ENCODE assay signal across 8 cellular contexts in genomic region chr16:1677942-1678499, GRCh38. TPM values are rescaled to one million over a fixed set of nuclear protein-coding genes. Genes with fewer than 3 reads are reported as not detected.
DNase-seq lines count a peak whose midpoint lies in the region; ATAC-seq and TF ChIP-seq lines count a peak whose summit lies in the region.

JPT2 (plus strand) TSS chr16:1678279; CDS start chr16:1678313, 34 bp downstream.

- TF ChIP-seq EP300 in gastroesophageal sphincter (IDR thresholded peaks at IDR 0.05) = no peak

- DNase-seq in GF-D8 (lab: John Stamatoyannopoulos, UW) (peak; percentile 85), MV-4-11 (lab: John Stamatoyannopoulos, UW) (peak; percentile 93), SJSA1 (ENCODE audit: low read depth in 1 of 2, low spot score in 2 of 2) (peak; percentile 93 to 97), non-pigmented ciliary epithelial cell (ENCODE audit: low read depth) (peak; percentile 72), substantia nigra (lab: John Stamatoyannopoulos, UW) (peak; percentile 36 to 97 (median 83))
- DNase-seq in activated naive CD4-positive, alpha-beta T cell (lab: John Stamatoyannopoulos, UW) = peak; percentile 86 to 95 (median 92)

- no peaks in the 10 kb centered on the region for H3K9me3 ChIP-seq in HEK293 (ENCODE audit: control insufficient read depth, insufficient read depth, low read depth, low read length)
- H3K9me3 ChIP-seq in SJSA1 (replicated peaks) = no peaks in the 10 kb centered on the region
- H3K9me3 ChIP-seq in gastroesophageal sphincter = no peaks in the 10 kb centered on the region

- H3K27me3 ChIP-seq in SJSA1 (replicated peaks) (no peaks in the 10 kb centered on the region), gastroesophageal sphincter (no peaks in the 10 kb centered on the region)

- CTCF ChIA-PET in HEK293 (lab: Yijun Ruan, JAX) = interaction anchor here (0.5 to 1.5 kb wide), 6 partner anchors 10 to 61 kb away, joined by 3 to 6 read pairs (median 3); partner anchors contain the start of gene MAPK8IP3

- H3K4me3 ChIP-seq in HEK293 (ENCODE audit: low read depth, low read length) (peak within 1 kb of the TSS; percentile 71), SJSA1 (peak within 1 kb of the TSS; percentile 71), gastroesophageal sphincter (peak within 1 kb of the TSS; percentile 55 to 92)

- H3K27ac ChIP-seq in HEK293 (ENCODE audit: extremely low read depth, low read depth, low read length) (peak within 1 kb of the TSS; percentile 95), SJSA1 (peak within 1 kb of the TSS; percentile 87), gastroesophageal sphincter (peak within 1 kb of the TSS in 3 of 4 donors; percentile 77 to 81 (median 79)), substantia nigra (ENCODE audit: low read depth, low read length, poor library complexity, severe bottlenecking) (peak within 1 kb of the TSS; percentile 67)

- H3K4me1 ChIP-seq in HEK293 (ENCODE audit: control insufficient read depth, insufficient read depth, low read length) (no peaks in the 10 kb centered on the region; the same call in 1 of the 2 replicates), SJSA1 (replicated peaks) (peaks cover 77% of the 10 kb centered on the region), gastroesophageal sphincter (peaks cover 0 to 27% (median 5%) of the 10 kb centered on the region in 3 donors)

- WGBS in gastroesophageal sphincter (ENCODE audit: low coverage in 1 of 2), 2 donors = 4% methylated on average over 3 of the region's 79 CpGs; no CpG with 5 or more reads in 1 of the 2 donors

- POLR2A ChIA-PET in HEK293 (lab: Yijun Ruan, JAX) = interaction anchor here (0.6 to 3.6 kb wide), 19 partner anchors 8 to 958 kb away, joined by 3 to 44 read pairs (median 3); partner anchors contain the start of genes CRAMP1, IFT140, MAPK8IP3 and NME3

- ATAC-seq in gastroesophageal sphincter = peak; percentile 98

- TF ChIP-seq POLR2A in gastroesophageal sphincter (IDR thresholded peaks at IDR 0.05) = no peak

- peaks cover 0 to 54% of the 10 kb centered on the region in 2 experiments; a peak in 2 of 3 replicates for H3K36me3 ChIP-seq in HEK293 (ENCODE audit: control insufficient read depth in 2 of 2, insufficient read depth in 1 of 2, low read length in 2 of 2)
- peaks cover 79% of the 10 kb centered on the region for H3K36me3 ChIP-seq in SJSA1
- peaks cover 0 to 37% of the 10 kb centered on the region in 2 donors for H3K36me3 ChIP-seq in gastroesophageal sphincter

- TF ChIP-seq CTCF in HEK293 (tag by site-specific recombination; IDR thresholded peaks at IDR 0.05) (no peak), gastroesophageal sphincter (IDR thresholded peaks at IDR 0.05) (no peak)

TF ChIP-seq in HEK293, 187 proteins besides CTCF, POLR2A, EP300 and RAD21 (continues in another document):
- TF ChIP-seq ZNF548 (tag by site-specific recombination; IDR thresholded peaks at IDR 0.05) (no peak), ZNF621 (tag by site-specific recombination; IDR thresholded peaks at IDR 0.05) (no peak), ATF2 (tag by site-specific recombination; IDR thresholded peaks at IDR 0.05; ENCODE audit: low read depth) (no peak), REPIN1 (tag by site-specific recombination; IDR thresholded peaks at IDR 0.05; ENCODE audit: low read depth) (no peak), KLF1 (tag by site-specific recombination; IDR thresholded peaks at IDR 0.05) (peak; percentile 96), ZNF184 (tag by site-specific recombination; IDR thresholded peaks at IDR 0.05) (no peak), KLF10 (tag by site-specific recombination; IDR thresholded peaks at IDR 0.05) (peak; percentile 79; the same call in 1 of the 2 replicates), GLIS2 (tag by site-specific recombination; IDR thresholded peaks at IDR 0.05) (peak; percentile 30), ZNF133 (tag by site-specific recombination; IDR thresholded peaks at IDR 0.05) (no peak), SP2 (tag by site-specific recombination; IDR thresholded peaks at IDR 0.05) (peak; percentile 99), IKZF3 (tag by site-specific recombination; IDR thresholded peaks at IDR 0.05) (no peak), ZNF157 (tag by site-specific recombination; IDR thresholded peaks at IDR 0.05) (no peak), ZBTB20 (tag by site-specific recombination; IDR thresholded peaks at IDR 0.05) (no peak), ZNF776 (tag by site-specific recombination; IDR thresholded peaks at IDR 0.05; ENCODE audit: borderline replicate concordance) (no peak), ZFHX2 (tag by site-specific recombination; conservative IDR thresholded peaks at IDR 0.05) (peak; percentile 91), TCF7L2 (IDR thresholded peaks at IDR 0.05; ENCODE audit: borderline replicate concordance, low read depth, low read length) (peak; percentile 93), KLF8 (tag by site-specific recombination; IDR thresholded peaks at IDR 0.05) (peak; percentile 97), MZF1 (tag by site-specific recombination; IDR thresholded peaks at IDR 0.05; ENCODE audit: borderline replicate concordance) (no peak), SP3 (tag by site-specific recombination; IDR thresholded peaks at IDR 0.05) (peak; percentile 96), YY2 (tag by site-specific recombination; IDR thresholded peaks at IDR 0.05) (peak; percentile 35; the same call in 1 of the 2 replicates), ZNF76 (tag by site-specific recombination; IDR thresholded peaks at IDR 0.05; ENCODE audit: borderline replicate concordance, low read depth) (peak; percentile 25; the same call in 1 of the 2 replicates), ZNF558 (tag by site-specific recombination; IDR thresholded peaks at IDR 0.05) (no peak), ZNF514 (tag by site-specific recombination; IDR thresholded peaks at IDR 0.05) (no peak), ZNF433 (tag by site-specific recombination; IDR thresholded peaks at IDR 0.05; ENCODE audit: low read depth) (no peak), EGR2 (tag by site-specific recombination; IDR thresholded peaks at IDR 0.05; ENCODE audit: low read depth) (peak; percentile 79), ELK4 (IDR thresholded peaks at IDR 0.05; ENCODE audit: borderline replicate concordance, low read depth, low read length) (no peak), KLF9 (tag by site-specific recombination; IDR thresholded peaks at IDR 0.05; ENCODE audit: low read depth) (peak; percentile 81), ZNF596 (tag by site-specific recombination; IDR thresholded peaks at IDR 0.05) (0 out of 2 replicates have a peak, but pooled peaks have one; percentile 13), ZBTB8A (tag by site-specific recombination; IDR thresholded peaks at IDR 0.05) (peak; percentile 97), KLF16 (tag by site-specific recombination; IDR thresholded peaks at IDR 0.05) (no peak; the same call in 1 of the 2 replicates), ZNF660 (tag by site-specific recombination; IDR thresholded peaks at IDR 0.05) (0 out of 2 replicates have a peak, but pooled peaks have one; percentile 19), ZNF544 (tag by site-specific recombination; IDR thresholded peaks at IDR 0.05) (no peak), ZEB2 (tag by site-specific recombination; IDR thresholded peaks at IDR 0.05) (no peak)
- TF ChIP-seq, protein P1, sequence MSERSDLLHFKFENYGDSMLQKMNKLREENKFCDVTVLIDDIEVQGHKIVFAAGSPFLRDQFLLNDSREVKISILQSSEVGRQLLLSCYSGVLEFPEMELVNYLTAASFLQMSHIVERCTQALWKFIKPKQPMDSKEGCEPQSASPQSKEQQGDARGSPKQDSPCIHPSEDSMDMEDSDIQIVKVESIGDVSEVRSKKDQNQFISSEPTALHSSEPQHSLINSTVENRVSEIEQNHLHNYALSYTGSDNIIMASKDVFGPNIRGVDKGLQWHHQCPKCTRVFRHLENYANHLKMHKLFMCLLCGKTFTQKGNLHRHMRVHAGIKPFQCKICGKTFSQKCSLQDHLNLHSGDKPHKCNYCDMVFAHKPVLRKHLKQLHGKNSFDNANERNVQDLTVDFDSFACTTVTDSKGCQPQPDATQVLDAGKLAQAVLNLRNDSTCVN (tag by site-specific recombination; optimal IDR thresholded peaks at IDR 0.05) = peak; percentile 96
- TF ChIP-seq, protein P2, sequence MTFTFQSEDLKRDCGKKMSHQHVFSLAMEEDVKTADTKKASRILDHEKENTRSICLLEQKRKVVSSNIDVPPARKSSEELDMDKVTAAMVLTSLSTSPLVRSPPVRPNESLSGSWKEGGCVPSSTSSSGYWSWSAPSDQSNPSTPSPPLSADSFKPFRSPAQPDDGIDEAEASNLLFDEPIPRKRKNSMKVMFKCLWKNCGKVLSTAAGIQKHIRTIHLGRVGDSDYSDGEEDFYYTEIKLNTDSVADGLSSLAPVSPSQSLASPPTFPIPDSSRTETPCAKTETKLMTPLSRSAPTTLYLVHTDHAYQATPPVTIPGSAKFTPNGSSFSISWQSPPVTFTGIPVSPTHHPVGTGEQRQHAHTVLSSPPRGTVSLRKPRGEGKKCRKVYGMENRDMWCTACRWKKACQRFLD (tag by site-specific recombination; IDR thresholded peaks at IDR 0.05) = no peak

RNA-seq across cellular contexts. Expression of gene JPT2, which starts in this region (rescaled TPM):
- total RNA-seq in SJSA1 (2014; rRNA removed; shearing (Covaris generic)) = 180 and 352 TPM in 2 replicates
- total RNA-seq in gastroesophageal sphincter = 10 to 100 TPM; 21.4 to 49.9 (median 31.6) TPM

Comparison
In these comparisons a context has a peak if more than half of its experiments do, and no peak if none do; other contexts are left out.
1. Peak in every context shown above with its lines: DNase-seq, ATAC-seq, H3K4me3 ChIP-seq and H3K27ac ChIP-seq.